In the genomic region with DNA sequence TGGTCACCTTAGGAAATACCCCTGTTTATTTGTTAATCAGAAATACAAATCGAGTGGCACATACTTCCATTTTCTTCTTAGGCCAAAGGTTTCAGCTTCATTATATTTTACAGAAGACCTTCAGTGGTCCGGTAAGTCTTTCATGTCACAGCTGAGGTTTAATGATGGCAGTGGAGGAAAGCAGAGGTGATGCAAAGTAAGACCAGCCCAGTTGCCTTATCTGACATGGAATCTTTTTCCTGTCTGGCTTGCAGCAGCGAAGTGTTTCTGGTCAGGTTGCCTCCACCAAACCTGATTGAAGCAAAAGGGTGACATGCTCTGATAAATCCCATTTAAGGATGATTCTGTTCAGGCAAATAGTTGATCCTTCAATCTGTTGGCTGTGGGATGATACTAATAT, we compare ENCODE assay signal across 24 cellular contexts.
DNase-seq lines count a peak whose midpoint lies in the region; ATAC-seq, FAIRE-seq and TF ChIP-seq lines count a peak whose summit lies in the region.
"Had no signal": no experiment of that assay in that cellular context is flagged by ENCODE, and none has a peak within 500 bp of the region (broad histone marks: within the 10 kb centered on the region; RNA-seq: fewer than 3 reads in every experiment).

No MANE protein-coding gene starts in this region.

- H3K4me3 ChIP-seq in mesendoderm (ENCODE audit: low read length) (no peak overlapping the region), vagina (no peak overlapping the region)
- H3K4me3 ChIP-seq: GM23248, sigmoid colon, SK-N-MC, thoracic aorta had no signal

- TF ChIP-seq POLR2A in vagina (IDR thresholded peaks at IDR 0.05), result no peak

- H3K4me2 ChIP-seq in mesendoderm (ENCODE audit: low read length), result no peak overlapping the region
- H3K4me2 ChIP-seq: KMS-11 had no signal

- ATAC-seq in activated CD8-positive, alpha-beta T cell treated with anti-CD3 and anti-CD28 coated beads for 36 hours, result peak; percentile 14
- ATAC-seq in HG03039 (IDR thresholded peaks at IDR 0.05; ENCODE audit: unreplicated experiment), result no peak

- H2BK120ac ChIP-seq in mesendoderm (ENCODE audit: low read depth, low read length), result no peak overlapping the region

- H3K4ac ChIP-seq in mesendoderm (ENCODE audit: low read depth, low read length), result no peak overlapping the region

- H3K36me3 Mint-ChIP-seq in activated T-cell treated with anti-CD3 and anti-CD28 coated beads, Interleukin-2, amount 50 U/mL, for 24 hours (ENCODE audit: low read depth), result peaks cover 28% of the 10 kb centered on the region
- peaks cover 19% of the 10 kb centered on the region for H3K36me3 Mint-ChIP-seq in activated CD8-positive, alpha-beta T cell treated with anti-CD3 and anti-CD28 coated beads for 36 hours (ENCODE audit: low read depth)

- no peak for DNase-seq in activated T-cell treated with anti-CD3 and anti-CD28 coated beads, Interleukin-2, amount 50 U/mL, for 24 hours
- DNase-seq in activated T-cell treated with anti-CD3 and anti-CD28 coated beads, Interleukin-2, amount 50 U/mL, for 1 hour, result no peak
- DNase-seq in GM19239 (ENCODE audit: insufficient read length, low spot score) (no peak), mesendoderm (peak; percentile 46), vagina (ENCODE audit: extremely low spot score in 2 of 2) (no peak), foreskin melanocyte (no peak)
- DNase-seq in activated CD8-positive, alpha-beta T cell treated with anti-CD3 and anti-CD28 coated beads for 36 hours, result peak; percentile 41
- DNase-seq: activated CD8-positive, alpha-beta memory T cell treated with anti-CD3 and anti-CD28 coated beads, Interleukin-2, amount 50 U/mL, for 48 hours; EL; GM23248; NCI-H1092; NCI-H2029 treated with DMSO at 0.1 percent for 48 hours; sigmoid colon; T1000 had no signal

- intact Hi-C loops in activated CD8-positive, alpha-beta T cell treated with anti-CD3 and anti-CD28 coated beads for 36 hours (cut with micrococcal nuclease), result loop anchor here (1.0 to 2.0 kb wide), 3 partner anchors 21 to 72 kb away; no protein-coding TSS in a partner anchor
- intact Hi-C loops in vagina (cut with DNase I), result no loop called here

- H3K27ac Mint-ChIP-seq in activated T-cell treated with anti-CD3 and anti-CD28 coated beads, Interleukin-2, amount 50 U/mL, for 24 hours, result peak overlapping the region; percentile 94
- H3K27ac Mint-ChIP-seq in activated CD8-positive, alpha-beta T cell treated with anti-CD3 and anti-CD28 coated beads for 36 hours, result peak overlapping the region; percentile 91
- H3K27ac Mint-ChIP-seq: brain, mesothelial cell of epicardium, nephron had no signal

- no peaks in the 10 kb centered on the region for H3K79me2 ChIP-seq in mesendoderm (ENCODE audit: control insufficient read depth, insufficient read depth, low read length)
- H3K79me2 ChIP-seq: parathyroid adenoma had no signal

- H3K4me3 Mint-ChIP-seq in activated T-cell treated with anti-CD3 and anti-CD28 coated beads, Interleukin-2, amount 50 U/mL, for 24 hours, result peak overlapping the region; percentile 50
- peak overlapping the region; percentile 61 for H3K4me3 Mint-ChIP-seq in activated CD8-positive, alpha-beta T cell treated with anti-CD3 and anti-CD28 coated beads for 36 hours
- H3K4me3 Mint-ChIP-seq: brain, mesothelial cell of epicardium, nephron had no signal

- no peak overlapping the region for H3K56ac ChIP-seq in mesendoderm (ENCODE audit: low read length)

- no peak overlapping the region for H3K9ac ChIP-seq in mesendoderm (ENCODE audit: low read length)
- H3K9ac ChIP-seq: GM23248, KMS-11, parathyroid adenoma had no signal

- H3K27ac ChIP-seq in mesendoderm (ENCODE audit: low read depth, low read length) (no peak overlapping the region), vagina (no peak overlapping the region)
- H3K27ac ChIP-seq: GM23248, KMS-11, parathyroid adenoma, sigmoid colon, SK-N-MC, thoracic aorta had no signal

- peaks cover 84% of the 10 kb centered on the region for H3K4me1 Mint-ChIP-seq in activated T-cell treated with anti-CD3 and anti-CD28 coated beads, Interleukin-2, amount 50 U/mL, for 24 hours (ENCODE audit: low read depth)
- peaks cover 74% of the 10 kb centered on the region for H3K4me1 Mint-ChIP-seq in activated CD8-positive, alpha-beta T cell treated with anti-CD3 and anti-CD28 coated beads for 36 hours (ENCODE audit: low read depth)
- H3K4me1 Mint-ChIP-seq: mesothelial cell of epicardium, nephron had no signal

- H3K23ac ChIP-seq in mesendoderm (ENCODE audit: low read length), result no peak overlapping the region

- POLR2A ChIA-PET in activated CD8-positive, alpha-beta T cell treated with anti-CD3 and anti-CD28 coated beads for 36 hours (lab: Charles Lee), result interaction anchor here (1.2 to 5.2 kb wide), 8 partner anchors 9 to 87 kb away, joined by 3 to 44 read pairs (median 7); no protein-coding TSS in a partner anchor

- H2BK5ac ChIP-seq in mesendoderm (ENCODE audit: low read length), result no peak overlapping the region

- H2AK5ac ChIP-seq in mesendoderm (ENCODE audit: low read length), result no peak overlapping the region

- no peak overlapping the region for H2BK15ac ChIP-seq in mesendoderm (replicated peaks; ENCODE audit: low read depth)

- WGBS in mesendoderm (ENCODE audit: extremely low coverage, insufficient coverage, low lambda C conversion rate), result no CpG with 5 or more reads among the region's 3 CpGs

- H3K27me3 ChIP-seq in mesendoderm (ENCODE audit: insufficient read depth, low read length, poor library complexity) (no peaks in the 10 kb centered on the region), vagina (no peaks in the 10 kb centered on the region)
- H3K27me3 ChIP-seq: sigmoid colon had no signal

- H3K18ac ChIP-seq in mesendoderm (ENCODE audit: low read length), result no peak overlapping the region

- no peaks in the 10 kb centered on the region for H3K79me1 ChIP-seq in mesendoderm (ENCODE audit: low read length)

- no peak overlapping the region for H4K8ac ChIP-seq in mesendoderm (ENCODE audit: low read depth, low read length)

- H3K9me3 Mint-ChIP-seq in activated T-cell treated with anti-CD3 and anti-CD28 coated beads, Interleukin-2, amount 50 U/mL, for 24 hours, result no peaks in the 10 kb centered on the region
- H3K9me3 Mint-ChIP-seq in activated CD8-positive, alpha-beta T cell treated with anti-CD3 and anti-CD28 coated beads for 36 hours, result no peaks in the 10 kb centered on the region
- H3K9me3 Mint-ChIP-seq: brain, mesothelial cell of epicardium, nephron had no signal

- H3K36me3 ChIP-seq in mesendoderm (ENCODE audit: control insufficient read depth, insufficient read depth, low read length), result no peaks in the 10 kb centered on the region
- no peaks in the 10 kb centered on the region for H3K36me3 ChIP-seq in vagina
- H3K36me3 ChIP-seq: thoracic aorta had no signal

- TF ChIP-seq CTCF in activated CD8-positive, alpha-beta T cell treated with anti-CD3 and anti-CD28 coated beads for 36 hours (IDR thresholded peaks at IDR 0.05), result no peak
- no peak for TF ChIP-seq CTCF in vagina (IDR thresholded peaks at IDR 0.05)

- H3K4me1 ChIP-seq in mesendoderm (ENCODE audit: control insufficient read depth, low read depth, low read length) (peaks cover 4% of the 10 kb centered on the region), vagina (no peaks in the 10 kb centered on the region)
- H3K4me1 ChIP-seq: parathyroid adenoma, sigmoid colon had no signal

- H3K9me3 ChIP-seq in vagina, result no peaks in the 10 kb centered on the region
- H3K9me3 ChIP-seq: sigmoid colon, thoracic aorta had no signal

- H3K27me3 Mint-ChIP-seq in activated T-cell treated with anti-CD3 and anti-CD28 coated beads, Interleukin-2, amount 50 U/mL, for 24 hours, result no peaks in the 10 kb centered on the region
- no peaks in the 10 kb centered on the region for H3K27me3 Mint-ChIP-seq in activated CD8-positive, alpha-beta T cell treated with anti-CD3 and anti-CD28 coated beads for 36 hours
- H3K27me3 Mint-ChIP-seq: brain had no signal

- CTCF ChIA-PET in activated CD8-positive, alpha-beta T cell treated with anti-CD3 and anti-CD28 coated beads for 36 hours (lab: Charles Lee), result interaction anchor here (0.8 to 1.9 kb wide), 5 partner anchors 8 to 754 kb away, joined by 3 to 8 read pairs (median 4); no protein-coding TSS in a partner anchor

- H4K5ac ChIP-seq in mesendoderm (ENCODE audit: low read length), result no peak overlapping the region

- peak; percentile 95 for FAIRE-seq in GM19239 (lab: Jason Lieb, UNC)
- FAIRE-seq: D721Med, endometrium had no signal

Comparison
In these comparisons a context has a peak if more than half of its experiments do, and no peak if none do; other contexts are left out.
1. DNase-seq: peak in activated CD8-positive, alpha-beta T cell treated with anti-CD3 and anti-CD28 coated beads for 36 hours (single experiment) and mesendoderm (single experiment); none in activated T-cell treated with anti-CD3 and anti-CD28 coated beads, Interleukin-2, amount 50 U/mL, for 24 hours (single experiment), activated T-cell treated with anti-CD3 and anti-CD28 coated beads, Interleukin-2, amount 50 U/mL, for 1 hour (single experiment), GM19239 (single experiment), vagina (0 of 2) and foreskin melanocyte (single experiment).